ENCODE assay signal across 15 cellular contexts in the genomic region with DNA sequence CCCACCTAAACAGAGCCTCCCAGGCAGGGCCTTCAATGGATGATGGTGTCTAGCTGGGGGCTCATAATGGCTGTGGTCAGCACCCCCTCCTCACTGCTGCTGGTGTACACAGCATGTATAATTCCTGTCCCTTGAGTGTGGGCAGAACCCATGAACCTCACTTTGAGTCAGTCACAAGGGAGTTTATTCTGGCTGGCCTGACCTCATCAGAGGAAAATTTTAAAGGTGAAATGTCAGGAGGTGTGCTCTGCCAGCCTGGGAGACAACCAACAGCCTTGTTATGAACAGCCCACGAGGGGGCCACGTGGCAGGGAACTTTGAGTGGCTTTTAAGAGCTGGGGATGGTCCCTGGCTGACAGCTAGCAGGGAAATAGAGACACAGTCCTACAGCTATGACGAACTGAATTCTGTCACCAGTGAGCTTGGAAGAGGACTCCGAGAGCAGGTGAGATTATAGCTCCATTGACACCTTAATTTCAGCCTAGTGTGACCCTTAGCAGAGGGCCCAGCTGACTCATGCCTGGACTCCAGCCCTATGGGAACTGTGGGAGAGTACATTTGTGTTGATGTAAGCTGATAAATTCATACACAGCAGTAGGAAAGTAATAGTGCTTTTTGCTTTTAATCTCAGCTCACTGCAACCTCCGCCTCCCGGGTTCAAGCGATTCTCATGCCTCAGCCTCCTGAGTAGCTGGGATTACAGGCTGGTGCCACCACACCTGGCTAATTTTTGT.
DNase-seq lines count a peak whose midpoint lies in the region; ATAC-seq, FAIRE-seq and TF ChIP-seq lines count a peak whose summit lies in the region.
"Had no signal": no experiment of that assay in that cellular context is flagged by ENCODE, and none has a peak within 500 bp of the region (broad histone marks: within the 10 kb centered on the region; RNA-seq: fewer than 3 reads in every experiment).

No MANE protein-coding gene starts in this region.

- in situ Hi-C loops in astrocyte of the spinal cord (cut with HindIII; ENCODE audit: low sequenced_read_pairs), result no loop called here

- no peak for FAIRE-seq in RCC 7860 (lab: Jason Lieb, UNC)

- no peaks in the 10 kb centered on the region for H3K36me3 Mint-ChIP-seq in activated naive CD4-positive, alpha-beta T cell treated with anti-CD3 and anti-CD28 coated beads for 36 hours (ENCODE audit: low read depth)
- no peaks in the 10 kb centered on the region for H3K36me3 Mint-ChIP-seq in activated naive CD4-positive, alpha-beta T cell treated with anti-CD3 and anti-CD28 coated beads, Interleukin-2, amount 10 ng/mL, durations not matched to agents 7 days and 5 days

- no peaks in the 10 kb centered on the region for H3K9me3 Mint-ChIP-seq in activated naive CD4-positive, alpha-beta T cell treated with anti-CD3 and anti-CD28 coated beads for 36 hours
- H3K9me3 Mint-ChIP-seq in activated naive CD4-positive, alpha-beta T cell treated with anti-CD3 and anti-CD28 coated beads, Interleukin-2, amount 10 ng/mL, durations not matched to agents 7 days and 5 days, result no peaks in the 10 kb centered on the region
- H3K9me3 Mint-ChIP-seq: endodermal cell had no signal

- H3K4me3 ChIP-seq in astrocyte of the spinal cord (ENCODE audit: low read depth, low read length) (no peak overlapping the region), coronary artery (no peak overlapping the region)

- intact Hi-C loops in activated naive CD4-positive, alpha-beta T cell treated with anti-CD3 and anti-CD28 coated beads for 36 hours (cut with micrococcal nuclease), result loop anchor here (2.0 kb wide), 1 partner anchor 19 kb away; no protein-coding TSS in a partner anchor

- no peak overlapping the region for H3K27ac ChIP-seq in coronary artery
- H3K27ac ChIP-seq: foreskin keratinocyte, WERI-Rb-1 had no signal

- CTCF ChIA-PET in activated naive CD4-positive, alpha-beta T cell treated with anti-CD3 and anti-CD28 coated beads for 36 hours (lab: Charles Lee), result interaction anchor here (1.0 to 2.4 kb wide), 4 partner anchors 34 to 153 kb away, joined by 3 to 11 read pairs (median 4); no protein-coding TSS in a partner anchor
- CTCF ChIA-PET in activated naive CD4-positive, alpha-beta T cell treated with anti-CD3 and anti-CD28 coated beads, Interleukin-2, amount 10 ng/mL, durations not matched to agents 7 days and 5 days (lab: Charles Lee), result interaction anchor here (1.0 to 1.5 kb wide), 4 partner anchors 31 to 69 kb away, joined by 3 to 6 read pairs (median 4); no protein-coding TSS in a partner anchor

- ATAC-seq in stimulated activated naive CD8-positive, alpha-beta T cell treated with anti-CD3 and anti-CD28 coated beads, Interleukin-15, Interleukin-2, amounts not matched to agents 100 U/mL and 50 U/mL, for 24 hours, result peak; percentile 79
- ATAC-seq in GM21529 (IDR thresholded peaks at IDR 0.05; ENCODE audit: unreplicated experiment) (no peak), GM21367 (IDR thresholded peaks at IDR 0.05; ENCODE audit: unreplicated experiment) (no peak)
- ATAC-seq: foreskin keratinocyte had no signal

- peak overlapping the region; percentile 67 for H3K27ac Mint-ChIP-seq in activated naive CD4-positive, alpha-beta T cell treated with anti-CD3 and anti-CD28 coated beads for 36 hours
- no peak overlapping the region for H3K27ac Mint-ChIP-seq in activated naive CD4-positive, alpha-beta T cell treated with anti-CD3 and anti-CD28 coated beads, Interleukin-2, amount 10 ng/mL, durations not matched to agents 7 days and 5 days
- H3K27ac Mint-ChIP-seq: endodermal cell had no signal

- TF ChIP-seq CTCF in astrocyte of the spinal cord (IDR thresholded peaks at IDR 0.05; ENCODE audit: low read depth, low read length) (no peak), coronary artery (IDR thresholded peaks at IDR 0.05) (no peak)

- no peak overlapping the region for H3K4me3 Mint-ChIP-seq in activated naive CD4-positive, alpha-beta T cell treated with anti-CD3 and anti-CD28 coated beads for 36 hours
- H3K4me3 Mint-ChIP-seq in activated naive CD4-positive, alpha-beta T cell treated with anti-CD3 and anti-CD28 coated beads, Interleukin-2, amount 10 ng/mL, durations not matched to agents 7 days and 5 days, result no peak overlapping the region
- H3K4me3 Mint-ChIP-seq: endodermal cell had no signal

- H3K4me1 Mint-ChIP-seq in activated naive CD4-positive, alpha-beta T cell treated with anti-CD3 and anti-CD28 coated beads for 36 hours (ENCODE audit: low read depth), result peaks cover 51% of the 10 kb centered on the region
- peaks cover 86% of the 10 kb centered on the region for H3K4me1 Mint-ChIP-seq in activated naive CD4-positive, alpha-beta T cell treated with anti-CD3 and anti-CD28 coated beads, Interleukin-2, amount 10 ng/mL, durations not matched to agents 7 days and 5 days

- peak; percentile 66 for DNase-seq in activated naive CD4-positive, alpha-beta T cell treated with anti-CD3 and anti-CD28 coated beads for 36 hours
- no peak for DNase-seq in activated naive CD4-positive, alpha-beta T cell treated with anti-CD3 and anti-CD28 coated beads, Interleukin-2, amount 10 ng/mL, durations not matched to agents 7 days and 5 days
- DNase-seq in RCC 7860 (ENCODE audit: low spot score) (peak; percentile 21), astrocyte of the spinal cord (ENCODE audit: low read depth, low spot score) (peak; percentile 28), coronary artery (ENCODE audit: low spot score) (no peak)
- DNase-seq in stimulated activated naive CD8-positive, alpha-beta T cell treated with anti-CD3 and anti-CD28 coated beads, Interleukin-15, Interleukin-2, amounts not matched to agents 100 U/mL and 50 U/mL, for 24 hours, result peak; percentile 72
- DNase-seq: activated effector memory CD4-positive, alpha-beta T cell treated with anti-CD3 and anti-CD28 coated beads, Interleukin-2, amount 50 U/mL, for 16 hours; endodermal cell; mammary epithelial cell; NCI-H1930; NCI-H524 treated with DMSO at 0.1 percent for 48 hours; WERI-Rb-1 had no signal

- no peaks in the 10 kb centered on the region for H3K27me3 Mint-ChIP-seq in activated naive CD4-positive, alpha-beta T cell treated with anti-CD3 and anti-CD28 coated beads for 36 hours (ENCODE audit: low read depth)
- H3K27me3 Mint-ChIP-seq in activated naive CD4-positive, alpha-beta T cell treated with anti-CD3 and anti-CD28 coated beads, Interleukin-2, amount 10 ng/mL, durations not matched to agents 7 days and 5 days, result peaks cover 9% of the 10 kb centered on the region

Comparison
In these comparisons a context has a peak if more than half of its experiments do, and no peak if none do; other contexts are left out.
1. DNase-seq: peak in activated naive CD4-positive, alpha-beta T cell treated with anti-CD3 and anti-CD28 coated beads for 36 hours (single experiment), RCC 7860 (single experiment), astrocyte of the spinal cord (single experiment) and stimulated activated naive CD8-positive, alpha-beta T cell treated with anti-CD3 and anti-CD28 coated beads, Interleukin-15, Interleukin-2, amounts not matched to agents 100 U/mL and 50 U/mL, for 24 hours (single experiment); none in activated naive CD4-positive, alpha-beta T cell treated with anti-CD3 and anti-CD28 coated beads, Interleukin-2, amount 10 ng/mL, durations not matched to agents 7 days and 5 days (single experiment) and coronary artery (single experiment).